Comparison of ENCODE assay signal across 26 cellular contexts in genomic region chr16:48870141-48870540, GRCh38.
"Had no signal": no experiment of that assay in that cellular context is flagged by ENCODE, and none has a peak within 500 bp of the region (broad histone marks: within the 10 kb centered on the region; RNA-seq: fewer than 3 reads in every experiment).

No MANE protein-coding gene starts in this region.

- H3K27me3 Mint-ChIP-seq: dendritic cell treated with granulocyte-macrophage colony-stimulating factor and Interleukin-4, amounts not matched to agents 40 ng/mL and 50 ng/mL, for 4 days; effector memory CD8-positive, alpha-beta T cell; memory B cell had no signal

- H3K4me1 Mint-ChIP-seq: endodermal cell, memory B cell had no signal

- DNase-seq: colonic mucosa; cortex of kidney; effector CD8-positive, alpha-beta T cell; effector memory CD8-positive, alpha-beta T cell; endodermal cell; erythroblast; esophagus squamous epithelium; foreskin fibroblast; foreskin melanocyte; gastrocnemius medialis; glutamatergic neuron; head of caudate nucleus; heart right ventricle; hippocampal formation; left cardiac atrium; left ventricle myocardium inferior; mammary epithelial cell; mesendoderm; midbrain had no signal

- FAIRE-seq: endometrium, islet of Langerhans, keratinocyte had no signal

- H3K9me3 Mint-ChIP-seq: dendritic cell treated with granulocyte-macrophage colony-stimulating factor and Interleukin-4, amounts not matched to agents 40 ng/mL and 50 ng/mL, for 4 days; endodermal cell had no signal

- ATAC-seq: effector memory CD8-positive, alpha-beta T cell; esophagus mucosa; gastrocnemius medialis; heart right ventricle; left cardiac atrium; left lobe of liver had no signal

- H3K4me3 Mint-ChIP-seq: dendritic cell treated with granulocyte-macrophage colony-stimulating factor and Interleukin-4, amounts not matched to agents 40 ng/mL and 50 ng/mL, for 4 days; effector memory CD8-positive, alpha-beta T cell; endodermal cell; memory B cell had no signal

- H3K27ac Mint-ChIP-seq: dendritic cell treated with granulocyte-macrophage colony-stimulating factor and Interleukin-4, amounts not matched to agents 40 ng/mL and 50 ng/mL, for 4 days; effector memory CD8-positive, alpha-beta T cell; endodermal cell; memory B cell had no signal

- H3K36me3 Mint-ChIP-seq: memory B cell had no signal
